Comparison of ENCODE assay signal across 16 cellular contexts in the genomic region with DNA sequence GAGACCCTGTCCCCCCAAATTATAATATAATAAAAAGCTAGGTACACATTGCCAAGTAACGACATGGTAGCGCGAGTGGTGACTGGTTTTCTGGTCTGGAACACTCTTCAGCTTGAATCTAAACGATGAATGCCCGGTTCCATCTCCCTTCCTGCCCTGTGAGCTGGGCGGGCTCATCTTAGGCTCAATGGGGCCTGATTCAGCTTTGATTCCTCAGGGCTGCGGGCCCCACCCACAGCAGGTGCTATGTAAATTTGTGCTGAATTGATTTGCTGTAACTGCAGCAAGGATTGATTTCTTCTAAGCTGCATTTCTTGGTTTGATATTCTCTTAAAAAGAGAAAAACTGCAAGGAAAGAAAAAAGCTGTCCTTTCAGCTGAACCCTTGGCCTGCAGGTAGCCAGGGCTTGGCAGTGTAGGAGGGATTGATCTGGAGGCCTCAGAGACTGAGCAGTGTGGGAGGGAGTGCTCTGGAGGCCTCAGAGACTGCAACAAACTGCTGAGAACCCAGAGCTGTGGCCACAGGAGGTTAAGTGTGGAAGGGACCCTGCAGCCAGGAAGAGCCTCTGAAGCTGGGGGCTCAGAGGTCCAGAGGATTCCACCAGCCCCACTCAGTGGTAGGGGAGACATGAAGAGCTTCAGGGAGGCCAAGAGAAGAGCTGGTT.
A peak's percentile ranks its signal among the peaks of the same experiment; 100 is the strongest.
DNase-seq lines count a peak whose midpoint lies in the region; ATAC-seq and TF ChIP-seq lines count a peak whose summit lies in the region.
"Had no signal": no experiment of that assay in that cellular context is flagged by ENCODE, and none has a peak within 500 bp of the region (broad histone marks: within the 10 kb centered on the region; RNA-seq: fewer than 3 reads in every experiment).

No MANE protein-coding gene starts in this region.

- H3K4me2 ChIP-seq in OCI-LY3 (ENCODE audit: low read length), result peak overlapping the region; percentile 66

- no peaks in the 10 kb centered on the region for H3K27me3 ChIP-seq in OCI-LY3 (ENCODE audit: low read depth, low read length)
- H3K27me3 ChIP-seq: BE2C, MG63, upper lobe of left lung had no signal

- peak overlapping the region; percentile 18 for H3K27ac Mint-ChIP-seq in stimulated activated memory B cell treated with anti-CD40 and anti-IgM and Interleukin-4, amounts not matched to agents 10 μg/mL and 1 μg/mL and 100 μg/mL, for 72 hours
- H3K27ac Mint-ChIP-seq: activated CD4-positive, alpha-beta T cell treated with anti-CD3 and anti-CD28 coated beads, Interleukin-2, amount 10 ng/mL, durations not matched to agents 24 days and 14 days; activated CD8-positive, alpha-beta memory T cell treated with anti-CD3 and anti-CD28 coated beads, Interleukin-2, amount 10 ng/mL, durations not matched to agents 7 days and 5 days; activated naive CD8-positive, alpha-beta T cell had no signal

- intact Hi-C loops in left colon (cut with DNase I, micrococcal nuclease), result no loop called here

- peak overlapping the region; percentile 46 for H3K27ac ChIP-seq in OCI-LY3 (ENCODE audit: low read length)
- H3K27ac ChIP-seq: upper lobe of left lung had no signal

- peaks cover 22% of the 10 kb centered on the region for H3K4me1 Mint-ChIP-seq in stimulated activated memory B cell treated with anti-CD40 and anti-IgM and Interleukin-4, amounts not matched to agents 10 μg/mL and 1 μg/mL and 100 μg/mL, for 72 hours
- H3K4me1 Mint-ChIP-seq: activated CD4-positive, alpha-beta T cell treated with anti-CD3 and anti-CD28 coated beads, Interleukin-2, amount 10 ng/mL, durations not matched to agents 24 days and 14 days; activated CD8-positive, alpha-beta memory T cell treated with anti-CD3 and anti-CD28 coated beads, Interleukin-2, amount 10 ng/mL, durations not matched to agents 7 days and 5 days had no signal

- ATAC-seq in left colon (peak; percentile 79), GM19395 (IDR thresholded peaks at IDR 0.05; ENCODE audit: unreplicated experiment) (no peak)
- ATAC-seq in stimulated activated memory B cell treated with anti-CD40 and anti-IgM and Interleukin-4, amounts not matched to agents 10 μg/mL and 1 μg/mL and 100 μg/mL, for 72 hours, result no peak
- ATAC-seq: activated CD8-positive, alpha-beta memory T cell treated with anti-CD3 and anti-CD28 coated beads, Interleukin-2, amount 10 ng/mL, durations not matched to agents 7 days and 5 days had no signal

- no peaks in the 10 kb centered on the region for H3K27me3 Mint-ChIP-seq in stimulated activated memory B cell treated with anti-CD40 and anti-IgM and Interleukin-4, amounts not matched to agents 10 μg/mL and 1 μg/mL and 100 μg/mL, for 72 hours
- H3K27me3 Mint-ChIP-seq: activated naive CD8-positive, alpha-beta T cell had no signal

- H3K4me3 Mint-ChIP-seq in stimulated activated memory B cell treated with anti-CD40 and anti-IgM and Interleukin-4, amounts not matched to agents 10 μg/mL and 1 μg/mL and 100 μg/mL, for 72 hours, result no peak overlapping the region
- H3K4me3 Mint-ChIP-seq: activated CD4-positive, alpha-beta T cell treated with anti-CD3 and anti-CD28 coated beads, Interleukin-2, amount 10 ng/mL, durations not matched to agents 24 days and 14 days; activated CD8-positive, alpha-beta memory T cell treated with anti-CD3 and anti-CD28 coated beads, Interleukin-2, amount 10 ng/mL, durations not matched to agents 7 days and 5 days; activated naive CD8-positive, alpha-beta T cell had no signal

- in situ Hi-C loops in GM13976 (cut with MboI; ENCODE audit: low sequenced_read_pairs, unreplicated experiment), result no loop called here

- H3K9ac ChIP-seq in OCI-LY3 (ENCODE audit: low read length), result peak overlapping the region; percentile 42; the same call in 1 of the 2 replicates

- H3K4me1 ChIP-seq in OCI-LY3 (ENCODE audit: low read length), result peaks cover 40% of the 10 kb centered on the region
- H3K4me1 ChIP-seq: BE2C had no signal

- H2AFZ ChIP-seq in OCI-LY3 (ENCODE audit: low read depth, low read length), result peak overlapping the region; percentile 32; the same call in 1 of the 2 replicates

- no peaks in the 10 kb centered on the region for H3K36me3 ChIP-seq in OCI-LY3 (replicated peaks; ENCODE audit: low read depth, low read length)
- H3K36me3 ChIP-seq: BE2C, MG63, upper lobe of left lung had no signal

- H4K20me1 ChIP-seq in OCI-LY3 (ENCODE audit: insufficient read depth, low read length), result no peaks in the 10 kb centered on the region

- peaks cover 7% of the 10 kb centered on the region for H3K9me3 Mint-ChIP-seq in stimulated activated memory B cell treated with anti-CD40 and anti-IgM and Interleukin-4, amounts not matched to agents 10 μg/mL and 1 μg/mL and 100 μg/mL, for 72 hours
- H3K9me3 Mint-ChIP-seq: activated CD4-positive, alpha-beta T cell treated with anti-CD3 and anti-CD28 coated beads, Interleukin-2, amount 10 ng/mL, durations not matched to agents 24 days and 14 days had no signal

- peak overlapping the region; percentile 49 for H3K4me3 ChIP-seq in OCI-LY3 (ENCODE audit: low read length)
- H3K4me3 ChIP-seq: MG63, upper lobe of left lung had no signal

- TF ChIP-seq CTCF in OCI-LY3 (IDR thresholded peaks at IDR 0.05; ENCODE audit: low read depth, low read length) (no peak), GM13976 (IDR thresholded peaks at IDR 0.05; ENCODE audit: borderline replicate concordance, control extremely low read depth, extremely low read depth, insufficient read depth, missing control alignments) (no peak)

- H3K36me3 Mint-ChIP-seq in stimulated activated memory B cell treated with anti-CD40 and anti-IgM and Interleukin-4, amounts not matched to agents 10 μg/mL and 1 μg/mL and 100 μg/mL, for 72 hours, result no peaks in the 10 kb centered on the region
- H3K36me3 Mint-ChIP-seq: activated CD8-positive, alpha-beta memory T cell treated with anti-CD3 and anti-CD28 coated beads, Interleukin-2, amount 10 ng/mL, durations not matched to agents 7 days and 5 days; activated naive CD8-positive, alpha-beta T cell had no signal

- no peaks in the 10 kb centered on the region for H3K9me3 ChIP-seq in OCI-LY3 (ENCODE audit: insufficient read depth, low read length)
- H3K9me3 ChIP-seq: BE2C, MG63, upper lobe of left lung had no signal

- peak; percentile 33 for DNase-seq in NCI-H187 treated with DMSO at 0.1 percent for 48 hours (lab: John Stamatoyannopoulos, UW)
- DNase-seq in NCI-H187 (lab: John Stamatoyannopoulos, UW), result no peak
- no peak for DNase-seq in left colon
- DNase-seq in DMS153 (lab: John Stamatoyannopoulos, UW), result no peak
- no peak for DNase-seq in GM13976 (ENCODE audit: low spot score)
- DNase-seq: activated CD4-positive, alpha-beta T cell treated with anti-CD3 and anti-CD28 coated beads, Interleukin-2, amount 10 ng/mL, durations not matched to agents 24 days and 14 days; activated CD8-positive, alpha-beta memory T cell treated with anti-CD3 and anti-CD28 coated beads, Interleukin-2, amount 10 ng/mL, durations not matched to agents 7 days and 5 days; BE2C; COR-L47; MG63; NCI-H1930 had no signal

- H3K79me2 ChIP-seq in OCI-LY3 (ENCODE audit: low read length), result no peaks in the 10 kb centered on the region
